ENCODE assay signal across 36 cellular contexts in the genomic region with DNA sequence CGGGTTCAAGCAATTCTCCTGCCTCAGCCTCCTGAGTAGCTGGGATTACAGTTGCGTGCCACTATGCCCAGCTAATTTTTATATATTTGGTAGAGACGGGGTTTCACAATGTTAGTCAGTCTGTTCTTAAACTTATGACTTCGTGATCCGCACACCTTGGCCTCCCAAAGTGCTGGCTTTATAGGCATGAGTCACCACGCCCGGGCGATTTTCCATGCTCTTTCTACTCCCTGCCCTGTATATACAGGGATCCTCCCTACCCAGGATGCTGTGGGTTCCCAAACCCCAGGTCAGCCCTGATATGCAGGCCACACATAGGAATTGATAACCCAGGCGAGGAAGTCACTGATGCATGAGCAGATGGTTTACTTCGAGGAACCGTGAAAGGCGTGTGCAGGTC. TPM values are rescaled to one million over a fixed set of nuclear protein-coding genes. Genes with fewer than 3 reads are reported as not detected.
"Had no signal": no experiment of that assay in that cellular context is flagged by ENCODE, and none has a peak within 500 bp of the region (broad histone marks: within the 10 kb centered on the region; RNA-seq: fewer than 3 reads in every experiment).

No MANE protein-coding gene starts in this region.

- H3K27ac ChIP-seq: colonic mucosa, esophagus muscularis mucosa, foreskin keratinocyte, gastroesophageal sphincter, heart right ventricle, left lung, psoas muscle, sigmoid colon, thoracic aorta, tibial nerve, upper lobe of left lung had no signal

- H3K36me3 ChIP-seq: colonic mucosa, esophagus muscularis mucosa, gastroesophageal sphincter, heart right ventricle, left lung, sigmoid colon, thoracic aorta, tibial nerve, upper lobe of left lung had no signal

- H3K4me3 ChIP-seq: colonic mucosa, esophagus muscularis mucosa, gastroesophageal sphincter, heart right ventricle, left lung, psoas muscle, sigmoid colon, thoracic aorta, tibial nerve, upper lobe of left lung had no signal

- DNase-seq: colonic mucosa; dermis blood vessel endothelial cell; effector memory CD4-positive, alpha-beta T cell; foreskin keratinocyte; glutamatergic neuron; heart right ventricle; hippocampal formation; left cardiac atrium; left lung; mesenchymal stem cell; naive thymus-derived CD4-positive, alpha-beta T cell; nucleus accumbens; posterior cingulate gyrus; psoas muscle; right cardiac atrium; sigmoid colon; stimulated activated CD4-positive, alpha-beta T cell treated with anti-CD3 and anti-CD28 coated beads, Interleukin-4, amount 100 ng/mL, for 4 hours; stimulated activated naive CD8-positive, alpha-beta T cell treated with anti-CD3 and anti-CD28 coated beads, Interleukin-15, Interleukin-2, amounts not matched to agents 100 U/mL and 50 U/mL, for 24 hours; substantia nigra; upper lobe of left lung had no signal

- H3K27me3 ChIP-seq: colonic mucosa, esophagus muscularis mucosa, foreskin keratinocyte, gastroesophageal sphincter, left lung, sigmoid colon, tibial nerve, upper lobe of left lung had no signal

- ATAC-seq: foreskin keratinocyte; gastroesophageal sphincter; heart right ventricle; left cardiac atrium; left lung; naive thymus-derived CD4-positive, alpha-beta T cell; psoas muscle; right cardiac atrium; stimulated activated memory B cell treated with anti-CD40 and anti-IgM and Interleukin-4, amounts not matched to agents 10 μg/mL and 1 μg/mL and 100 μg/mL, for 72 hours; stimulated activated naive CD8-positive, alpha-beta T cell treated with anti-CD3 and anti-CD28 coated beads, Interleukin-15, Interleukin-2, amounts not matched to agents 100 U/mL and 50 U/mL, for 24 hours had no signal

- H3K4me1 ChIP-seq: colonic mucosa, esophagus muscularis mucosa, foreskin keratinocyte, gastroesophageal sphincter, heart right ventricle, left lung, psoas muscle, sigmoid colon, tibial nerve, upper lobe of left lung had no signal

- H3K9me3 ChIP-seq: colonic mucosa, esophagus muscularis mucosa, gastroesophageal sphincter, heart right ventricle, left lung, psoas muscle, sigmoid colon, thoracic aorta, tibial nerve, upper lobe of left lung had no signal

RNA-seq across cellular contexts. Expression of a gene that starts 31.3 kb away (rescaled TPM):
- total RNA-seq: colonic mucosa; dermis blood vessel endothelial cell; endothelial cell of umbilical vein; epithelial cell of proximal tubule; esophagus muscularis mucosa; fibroblast of lung; foreskin keratinocyte; gastroesophageal sphincter; heart right ventricle; kidney epithelial cell; left cardiac atrium; left lung; lower leg skin; lung microvascular endothelial cell; mesothelial cell of epicardium; mucosa of gallbladder; naive thymus-derived CD4-positive, alpha-beta T cell; osteocyte; psoas muscle; renal cortical epithelial cell; right cardiac atrium; sigmoid colon; skeletal muscle tissue; thoracic aorta; upper lobe of left lung had no signal
- polyA plus RNA-seq: endothelial cell of umbilical vein; fibroblast of lung; foreskin keratinocyte; heart right ventricle; naive thymus-derived CD4-positive, alpha-beta T cell; psoas muscle; right cardiac atrium; sigmoid colon had no signal

RNA-seq across cellular contexts. Expression of a gene that starts 34.8 kb away (rescaled TPM):
- total RNA-seq: colonic mucosa; dermis blood vessel endothelial cell; endothelial cell of umbilical vein; epithelial cell of proximal tubule; esophagus muscularis mucosa; fibroblast of lung; foreskin keratinocyte; gastroesophageal sphincter; heart right ventricle; kidney epithelial cell; left cardiac atrium; left lung; lower leg skin; lung microvascular endothelial cell; mesothelial cell of epicardium; mucosa of gallbladder; naive thymus-derived CD4-positive, alpha-beta T cell; osteocyte; psoas muscle; renal cortical epithelial cell; right cardiac atrium; sigmoid colon; skeletal muscle tissue; thoracic aorta; tibial nerve; upper lobe of left lung had no signal
- polyA plus RNA-seq: endothelial cell of umbilical vein; fibroblast of lung; foreskin keratinocyte; heart right ventricle; naive thymus-derived CD4-positive, alpha-beta T cell; psoas muscle; right cardiac atrium; sigmoid colon had no signal
